Comparison of ENCODE assay signal across 29 cellular contexts in the genomic region with DNA sequence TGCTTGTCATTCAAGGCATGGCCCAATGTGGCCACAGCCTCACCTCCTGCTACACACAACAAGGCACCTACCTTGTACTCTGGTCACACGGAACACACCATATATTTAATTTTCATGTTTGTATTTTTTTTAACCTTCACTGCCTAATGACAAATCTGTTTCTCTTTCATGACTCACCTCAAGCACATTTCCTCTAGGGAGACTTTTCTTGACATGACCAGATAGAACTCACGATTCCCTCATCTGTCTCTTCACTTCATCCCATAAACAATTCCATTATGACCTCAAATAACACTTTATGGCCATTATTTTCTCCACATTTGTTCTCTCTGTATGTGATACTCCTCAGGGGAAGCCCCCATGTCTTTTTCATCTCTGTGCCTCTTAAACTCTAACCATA. TPM values are rescaled to one million over a fixed set of nuclear protein-coding genes. Genes with fewer than 3 reads are reported as not detected.
DNase-seq lines count a peak whose midpoint lies in the region; ATAC-seq, FAIRE-seq and TF ChIP-seq lines count a peak whose summit lies in the region.
"Had no signal": no experiment of that assay in that cellular context is flagged by ENCODE, and none has a peak within 500 bp of the region (broad histone marks: within the 10 kb centered on the region; RNA-seq: fewer than 3 reads in every experiment).

No MANE protein-coding gene starts in this region.

- H3K79me1 ChIP-seq in mesendoderm (ENCODE audit: low read length): no peaks in the 10 kb centered on the region

- no peaks in the 10 kb centered on the region for H3K36me3 Mint-ChIP-seq in HFFc6 (ENCODE audit: low read depth)
- H3K36me3 Mint-ChIP-seq: activated CD8-positive, alpha-beta memory T cell treated with anti-CD3 and anti-CD28 coated beads, Interleukin-2, amount 10 ng/mL, durations not matched to agents 7 days and 5 days; activated naive CD4-positive, alpha-beta T cell treated with anti-CD3 and anti-CD28 coated beads, Interleukin-2, amount 10 ng/mL, durations not matched to agents 7 days and 5 days; CD14-positive monocyte had no signal

- peak; percentile 26 for FAIRE-seq in keratinocyte (lab: Jason Lieb, UNC)
- FAIRE-seq: D721Med, K562 had no signal

- H3K79me2 ChIP-seq in mammary epithelial cell (ENCODE audit: insufficient read depth, low read length) (no peaks in the 10 kb centered on the region), keratinocyte (ENCODE audit: control insufficient read depth, insufficient read depth, low read length) (no peaks in the 10 kb centered on the region), mesendoderm (ENCODE audit: control insufficient read depth, insufficient read depth, low read length) (no peaks in the 10 kb centered on the region)
- H3K79me2 ChIP-seq: parathyroid adenoma had no signal

- in situ Hi-C loops in mammary epithelial cell (cut with MboI; ENCODE audit: low sequenced_read_pairs in 2 of 2): no loop called here

- peak overlapping the region; percentile 72 for H3K27ac Mint-ChIP-seq in HFFc6
- H3K27ac Mint-ChIP-seq: activated CD4-positive, alpha-beta T cell treated with anti-CD3 and anti-CD28 coated beads, Interleukin-2, amount 10 ng/mL, durations not matched to agents 7 days and 5 days; activated CD8-positive, alpha-beta memory T cell treated with anti-CD3 and anti-CD28 coated beads, Interleukin-2, amount 10 ng/mL, durations not matched to agents 7 days and 5 days; activated naive CD4-positive, alpha-beta T cell treated with anti-CD3 and anti-CD28 coated beads, Interleukin-2, amount 10 ng/mL, durations not matched to agents 7 days and 5 days; activated T-cell treated with anti-CD3 and anti-CD28 coated beads, Interleukin-2, amount 50 U/mL, for 72 hours; CD14-positive monocyte; nephron progenitor cell; stimulated activated naive CD8-positive, alpha-beta T cell treated with anti-CD3 and anti-CD28 coated beads, Interleukin-15, Interleukin-2, amounts not matched to agents 100 ng/mL and 50 ng/mL, for 24 hours; T-helper 2 cell treated with Interferon-gamma antibody and Interleukin-4, amounts not matched to agents 5 μg/mL and 100 μg/mL, for 36 hours had no signal

- no peak overlapping the region for H2BK15ac ChIP-seq in mesendoderm (replicated peaks; ENCODE audit: low read depth)

- H2BK5ac ChIP-seq in mesendoderm (ENCODE audit: low read length): no peak overlapping the region

- H3K4me3 ChIP-seq in AG10803 (ENCODE audit: low read length) (no peak overlapping the region), mammary epithelial cell (replicated peaks in 1 of 3; ENCODE audit: insufficient read depth in 1 of 3, low read depth in 2 of 3, low read length in 3 of 3) (no peak overlapping the region), keratinocyte (ENCODE audit: control insufficient read depth in 2 of 3, extremely low read depth in 1 of 3, insufficient read depth in 2 of 3, low read depth in 1 of 3, low read length in 3 of 3) (no peak overlapping the region), mesendoderm (ENCODE audit: low read length) (no peak overlapping the region)
- H3K4me3 ChIP-seq: K562, mucosa of descending colon, vagina had no signal

- H3K4ac ChIP-seq in mesendoderm (ENCODE audit: low read depth, low read length): no peak overlapping the region

- H3K27me3 Mint-ChIP-seq in HFFc6 (ENCODE audit: insufficient read depth): no peaks in the 10 kb centered on the region
- H3K27me3 Mint-ChIP-seq: activated CD4-positive, alpha-beta T cell treated with anti-CD3 and anti-CD28 coated beads, Interleukin-2, amount 10 ng/mL, durations not matched to agents 7 days and 5 days; activated naive CD4-positive, alpha-beta T cell treated with anti-CD3 and anti-CD28 coated beads, Interleukin-2, amount 10 ng/mL, durations not matched to agents 7 days and 5 days; stimulated activated naive CD8-positive, alpha-beta T cell treated with anti-CD3 and anti-CD28 coated beads, Interleukin-15, Interleukin-2, amounts not matched to agents 100 ng/mL and 50 ng/mL, for 24 hours had no signal

- H4K5ac ChIP-seq in mesendoderm (ENCODE audit: low read length): no peak overlapping the region

- H3K56ac ChIP-seq in mesendoderm (ENCODE audit: low read length): no peak overlapping the region

- H3K18ac ChIP-seq in mesendoderm (ENCODE audit: low read length): no peak overlapping the region

- H3K23ac ChIP-seq in mesendoderm (ENCODE audit: low read length): no peak overlapping the region

- H2BK120ac ChIP-seq in mesendoderm (ENCODE audit: low read depth, low read length): no peak overlapping the region

- H3K36me3 ChIP-seq in mammary epithelial cell (ENCODE audit: insufficient read depth, low read length) (no peaks in the 10 kb centered on the region), keratinocyte (ENCODE audit: control insufficient read depth in 2 of 2, extremely low read depth in 1 of 2, insufficient read depth in 2 of 2, low read length in 2 of 2) (no peaks in the 10 kb centered on the region), mesendoderm (ENCODE audit: control insufficient read depth, insufficient read depth, low read length) (no peaks in the 10 kb centered on the region)
- H3K36me3 ChIP-seq: vagina had no signal

- CTCF ChIA-PET in mammary epithelial cell (lab: Charles Lee; ENCODE audit: low non-redundant PET): no interaction called here

- ATAC-seq in left lobe of liver: no peak
- ATAC-seq: activated CD8-positive, alpha-beta memory T cell treated with anti-CD3 and anti-CD28 coated beads, Interleukin-2, amount 10 ng/mL, durations not matched to agents 7 days and 5 days; activated T-cell treated with anti-CD3 and anti-CD28 coated beads, Interleukin-2, amount 50 U/mL, for 72 hours; K562; mucosa of descending colon; right cardiac atrium had no signal

- H3K9ac ChIP-seq in mammary epithelial cell (ENCODE audit: insufficient read depth, low read length) (no peak overlapping the region), keratinocyte (ENCODE audit: control insufficient read depth, extremely low read depth, insufficient read depth, low read length) (no peak overlapping the region), mesendoderm (ENCODE audit: low read length) (no peak overlapping the region)
- H3K9ac ChIP-seq: parathyroid adenoma had no signal

- peaks cover 3% of the 10 kb centered on the region for H3K4me1 ChIP-seq in mammary epithelial cell (ENCODE audit: insufficient read depth, low read length)
- no peaks in the 10 kb centered on the region for H3K4me1 ChIP-seq in keratinocyte (ENCODE audit: control insufficient read depth, extremely low read depth, insufficient read depth, low read length)
- H3K4me1 ChIP-seq in mesendoderm (ENCODE audit: control insufficient read depth, low read depth, low read length): no peaks in the 10 kb centered on the region
- H3K4me1 ChIP-seq: parathyroid adenoma, vagina had no signal

- DNase-seq in AG10803 (ENCODE audit: low read depth): peak; percentile 25
- DNase-seq in HFFc6: peak; percentile 37
- DNase-seq in mammary epithelial cell: peak; percentile 14
- no peak for DNase-seq in keratinocyte (ENCODE audit: low read depth, low spot score)
- no peak for DNase-seq in left lobe of liver (ENCODE audit: low spot score)
- DNase-seq in mesendoderm: no peak
- no peak for DNase-seq in T-helper 2 cell
- DNase-seq in LoVo (ENCODE audit: low spot score): no peak
- DNase-seq: activated CD4-positive, alpha-beta T cell treated with anti-CD3 and anti-CD28 coated beads, Interleukin-2, amount 10 ng/mL, durations not matched to agents 7 days and 5 days; activated CD8-positive, alpha-beta memory T cell treated with anti-CD3 and anti-CD28 coated beads, Interleukin-2, amount 10 ng/mL, durations not matched to agents 7 days and 5 days; activated naive CD4-positive, alpha-beta T cell treated with anti-CD3 and anti-CD28 coated beads, Interleukin-2, amount 10 ng/mL, durations not matched to agents 7 days and 5 days; activated T-cell treated with anti-CD3 and anti-CD28 coated beads, Interleukin-2, amount 50 U/mL, for 72 hours; amygdala; caudate nucleus; foreskin melanocyte; mucosa of descending colon; NCI-H1694; NCI-H526 treated with DMSO at 0.1 percent for 48 hours; nephron progenitor cell; right cardiac atrium; RPMI8226; stimulated activated CD4-positive, alpha-beta T cell treated with anti-CD3 and anti-CD28 coated beads, Interleukin-15, amount 100 ng/mL, for 24 hours had no signal

- no peak overlapping the region for H3K27ac ChIP-seq in mammary epithelial cell (ENCODE audit: insufficient read depth, low read depth, low read length)
- no peak overlapping the region for H3K27ac ChIP-seq in keratinocyte (ENCODE audit: control insufficient read depth, insufficient read depth, low read length)
- H3K27ac ChIP-seq in mesendoderm (ENCODE audit: low read depth, low read length): no peak overlapping the region
- H3K27ac ChIP-seq: parathyroid adenoma, vagina had no signal

- peaks cover 3% of the 10 kb centered on the region for H3K27me3 ChIP-seq in mammary epithelial cell (ENCODE audit: insufficient read depth, low read length)
- H3K27me3 ChIP-seq in keratinocyte (ENCODE audit: control insufficient read depth, extremely low read depth, insufficient read depth, low read length): no peaks in the 10 kb centered on the region
- H3K27me3 ChIP-seq in mesendoderm (ENCODE audit: insufficient read depth, low read length, poor library complexity): no peaks in the 10 kb centered on the region
- H3K27me3 ChIP-seq: vagina had no signal

- peak overlapping the region; percentile 65 for H3K4me3 Mint-ChIP-seq in HFFc6
- H3K4me3 Mint-ChIP-seq: activated CD4-positive, alpha-beta T cell treated with anti-CD3 and anti-CD28 coated beads, Interleukin-2, amount 10 ng/mL, durations not matched to agents 7 days and 5 days; activated CD8-positive, alpha-beta memory T cell treated with anti-CD3 and anti-CD28 coated beads, Interleukin-2, amount 10 ng/mL, durations not matched to agents 7 days and 5 days; activated naive CD4-positive, alpha-beta T cell treated with anti-CD3 and anti-CD28 coated beads, Interleukin-2, amount 10 ng/mL, durations not matched to agents 7 days and 5 days; activated T-cell treated with anti-CD3 and anti-CD28 coated beads, Interleukin-2, amount 50 U/mL, for 72 hours; CD14-positive monocyte; nephron progenitor cell; stimulated activated naive CD8-positive, alpha-beta T cell treated with anti-CD3 and anti-CD28 coated beads, Interleukin-15, Interleukin-2, amounts not matched to agents 100 ng/mL and 50 ng/mL, for 24 hours; T-helper 2 cell treated with Interferon-gamma antibody and Interleukin-4, amounts not matched to agents 5 μg/mL and 100 μg/mL, for 36 hours had no signal

- H3K4me1 Mint-ChIP-seq in HFFc6 (ENCODE audit: low read depth): peaks cover 56% of the 10 kb centered on the region
- H3K4me1 Mint-ChIP-seq: activated CD4-positive, alpha-beta T cell treated with anti-CD3 and anti-CD28 coated beads, Interleukin-2, amount 10 ng/mL, durations not matched to agents 7 days and 5 days; activated CD8-positive, alpha-beta memory T cell treated with anti-CD3 and anti-CD28 coated beads, Interleukin-2, amount 10 ng/mL, durations not matched to agents 7 days and 5 days; activated naive CD4-positive, alpha-beta T cell treated with anti-CD3 and anti-CD28 coated beads, Interleukin-2, amount 10 ng/mL, durations not matched to agents 7 days and 5 days; nephron progenitor cell had no signal

- H2AFZ ChIP-seq in mammary epithelial cell (ENCODE audit: low read depth, low read length) (no peak overlapping the region), keratinocyte (ENCODE audit: control insufficient read depth, low read length) (no peak overlapping the region)
- H2AFZ ChIP-seq: parathyroid adenoma had no signal

- no peak overlapping the region for H4K8ac ChIP-seq in mesendoderm (ENCODE audit: low read depth, low read length)

- no TSS peak for BruUV-seq in mammary epithelial cell (replicated peaks; lab: Mats Ljungman, UMichigan)

- no peaks in the 10 kb centered on the region for H3K9me1 ChIP-seq in keratinocyte (ENCODE audit: control insufficient read depth, extremely low read depth, insufficient read depth, low read length)

- dilution Hi-C loops in mammary epithelial cell (cut with HindIII; ENCODE audit: low sequenced_read_pairs): loop anchor here (10.0 kb wide), 1 partner anchor 326 kb away; no protein-coding TSS in a partner anchor
- dilution Hi-C loops in keratinocyte (cut with MboI; ENCODE audit: extremely low pct_ligation_motif_present, low sequenced_read_pairs): no loop called here

- H4K20me1 ChIP-seq in mammary epithelial cell (ENCODE audit: insufficient read depth, low read length) (no peaks in the 10 kb centered on the region), keratinocyte (ENCODE audit: control insufficient read depth, extremely low read depth, insufficient read depth, low read length) (no peaks in the 10 kb centered on the region)

- H3K9me3 ChIP-seq in mammary epithelial cell (replicated peaks; ENCODE audit: insufficient read depth, low read length) (no peaks in the 10 kb centered on the region), keratinocyte (ENCODE audit: control insufficient read depth, low read depth, low read length) (no peaks in the 10 kb centered on the region)
- H3K9me3 ChIP-seq: mucosa of descending colon, vagina had no signal

- H2AK5ac ChIP-seq in mesendoderm (ENCODE audit: low read length): no peak overlapping the region

- H3K9me3 Mint-ChIP-seq in HFFc6: no peaks in the 10 kb centered on the region
- H3K9me3 Mint-ChIP-seq: activated CD4-positive, alpha-beta T cell treated with anti-CD3 and anti-CD28 coated beads, Interleukin-2, amount 10 ng/mL, durations not matched to agents 7 days and 5 days; activated naive CD4-positive, alpha-beta T cell treated with anti-CD3 and anti-CD28 coated beads, Interleukin-2, amount 10 ng/mL, durations not matched to agents 7 days and 5 days; activated T-cell treated with anti-CD3 and anti-CD28 coated beads, Interleukin-2, amount 50 U/mL, for 72 hours; stimulated activated naive CD8-positive, alpha-beta T cell treated with anti-CD3 and anti-CD28 coated beads, Interleukin-15, Interleukin-2, amounts not matched to agents 100 ng/mL and 50 ng/mL, for 24 hours; T-helper 2 cell treated with Interferon-gamma antibody and Interleukin-4, amounts not matched to agents 5 μg/mL and 100 μg/mL, for 36 hours had no signal

- intact Hi-C loops in mammary epithelial cell (cut with micrococcal nuclease): no loop called here

- WGBS in mammary epithelial cell (ENCODE audit: low coverage, missing lambda C conversion rate): 86% methylated on average over 2 of the region's 2 CpGs
- WGBS in mesendoderm (ENCODE audit: extremely low coverage, insufficient coverage, low lambda C conversion rate): no CpG with 5 or more reads among the region's 2 CpGs

- TF ChIP-seq CTCF in AG10803 (conservative IDR thresholded peaks at IDR 0.05; ENCODE audit: low read length): no peak
- no peak for TF ChIP-seq CTCF in HFFc6 (IDR thresholded peaks at IDR 0.05)
- TF ChIP-seq CTCF in mammary epithelial cell (conservative IDR thresholded peaks at IDR 0.05 in 1 of 2, IDR thresholded peaks at IDR 0.05 in 1 of 2; ENCODE audit: extremely low read depth in 1 of 2, insufficient read depth in 1 of 2, low read depth in 1 of 2, low read length in 2 of 2): no peak
- TF ChIP-seq CTCF in keratinocyte (optimal IDR thresholded peaks at IDR 0.05 in 1 of 3, IDR thresholded peaks at IDR 0.05 in 1 of 3, conservative IDR thresholded peaks at IDR 0.05 in 1 of 3; ENCODE audit: extremely low read depth in 1 of 3, insufficient read depth in 2 of 3, low read length in 3 of 3): no peak

- H3K4me2 ChIP-seq in mammary epithelial cell (ENCODE audit: insufficient read depth, low read depth, low read length) (no peak overlapping the region), keratinocyte (ENCODE audit: control insufficient read depth, extremely low read depth, insufficient read depth, low read depth, low read length) (no peak overlapping the region), mesendoderm (ENCODE audit: low read length) (no peak overlapping the region)

RNA-seq across cellular contexts. Expression of gene DRP2, which starts 11.1 kb away (rescaled TPM):
- under 1 TPM; 0.30 to 0.55 (median 0.37) TPM for total RNA-seq in HFFc6 (2021; fragmentation: NEBNext Ultra II Directional; extraction: Animal tissue kit (Norgen Biotek cat#: 25700))
- total RNA-seq in mammary epithelial cell (under 1 TPM in 1 of 2 donors, not detected in 1; 0.14 TPM), left lobe of liver (not detected)
- polyA plus RNA-seq in mammary epithelial cell (0.06 TPM), keratinocyte (0.02 to 0.08 TPM (median 0.05 TPM) in 3 replicates)
- polyA minus RNA-seq in mammary epithelial cell (not detected), keratinocyte (0.13 to 0.19 TPM in 2 of 3 replicates, not detected in the other)
- polyA plus RNA-seq in keratinocyte (2011; ENCODE audit: low read depth): not detected
- polyA plus RNA-seq in keratinocyte (2011; cell fraction: cytosol; rRNA removed): 0.01 TPM in 2 replicates
- polyA plus RNA-seq in keratinocyte (2011; cell fraction: nucleus; rRNA removed): 0.16 and 0.33 TPM in 2 replicates
- 0.02 TPM in 1 of 2 replicates, not detected in the other for polyA plus RNA-seq in keratinocyte (2012; ENCODE audit: low replicate concordance)
- not detected for polyA minus RNA-seq in keratinocyte (2011; cell fraction: cytosol; rRNA and poly(A)+ RNA removed)
- 0.11 and 0.23 TPM in 2 replicates for polyA minus RNA-seq in keratinocyte (2011; cell fraction: nucleus; rRNA and poly(A)+ RNA removed)
- 0.11 TPM for polyA plus RNA-seq in mesendoderm (2013, experiment 1 of 2)
- polyA plus RNA-seq in mesendoderm (2013, experiment 2 of 2): 0.11 TPM
- polyA plus RNA-seq: CD14-positive monocyte had no signal

Comparison
In these comparisons a context has a peak if more than half of its experiments do, and no peak if none do; other contexts are left out.
1. DNase-seq: peak in AG10803 (single experiment), HFFc6 (single experiment) and mammary epithelial cell (single experiment); none in keratinocyte (single experiment), left lobe of liver (single experiment), mesendoderm (single experiment), T-helper 2 cell (0 of 5) and LoVo (single experiment).